Comparison of ENCODE assay signal across 10 cellular contexts in genomic region chr2:205721057-205721767, GRCh38. TPM values are rescaled to one million over a fixed set of nuclear protein-coding genes. Genes with fewer than 3 reads are reported as not detected.
A peak's percentile ranks its signal among the peaks of the same experiment; 100 is the strongest.
DNase-seq lines count a peak whose midpoint lies in the region; ATAC-seq and TF ChIP-seq lines count a peak whose summit lies in the region.
"Had no signal": no experiment of that assay in that cellular context is flagged by ENCODE, and none has a peak within 500 bp of the region (broad histone marks: within the 10 kb centered on the region; RNA-seq: fewer than 3 reads in every experiment).

No MANE protein-coding gene starts in this region.

- no peaks in the 10 kb centered on the region for H3K36me3 ChIP-seq in OCI-LY1 (ENCODE audit: insufficient read depth, low read length)
- peaks cover 0 to 40% of the 10 kb centered on the region in 2 donors for H3K36me3 ChIP-seq in adrenal gland (replicated peaks in 1 of 2)

- TF ChIP-seq POLR2A in adrenal gland (IDR thresholded peaks at IDR 0.05), result no peak

- H2AFZ ChIP-seq in OCI-LY1 (ENCODE audit: low read length), result no peak overlapping the region

- TF ChIP-seq CTCF in GM12874 (IDR thresholded peaks at IDR 0.05; ENCODE audit: insufficient read depth, low read depth, low read length) (peak; percentile 50), OCI-LY1 (IDR thresholded peaks at IDR 0.05; ENCODE audit: low read length) (peak; percentile 70), adrenal gland (IDR thresholded peaks at IDR 0.05) (peak in 2 of 6 experiments; percentile 15 to 21)

- WGBS in adrenal gland, 4 donors, result 85 to 89% (median 88%) methylated on average over 10 to 14 of the region's 14 CpGs

- intact Hi-C loops in adrenal gland (cut with DNase I), result no loop called here

- peak overlapping the region; percentile 39; the same call in 1 of the 2 replicates for H3K4me2 ChIP-seq in OCI-LY1 (ENCODE audit: low read length)

- H3K27ac ChIP-seq in OCI-LY1 (ENCODE audit: low read depth, low read length, poor library complexity, severe bottlenecking) (no peak overlapping the region), adrenal gland (peak overlapping the region in 1 of 5 donors; percentile 12)
- H3K27ac ChIP-seq: body of pancreas had no signal

- H3K9me3 ChIP-seq in OCI-LY1 (ENCODE audit: low read length), result no peaks in the 10 kb centered on the region
- H3K9me3 ChIP-seq in adrenal gland (replicated peaks in 1 of 3), result no peaks in the 10 kb centered on the region
- H3K9me3 ChIP-seq: body of pancreas had no signal

- H3K79me2 ChIP-seq in OCI-LY1 (ENCODE audit: insufficient read depth, low read length), result no peaks in the 10 kb centered on the region

- H3K9ac ChIP-seq in OCI-LY1 (ENCODE audit: low read length), result no peak overlapping the region

- peaks cover 18% of the 10 kb centered on the region for H3K4me1 ChIP-seq in OCI-LY1 (ENCODE audit: insufficient read depth, low read length, severe bottlenecking)
- H3K4me1 ChIP-seq in adrenal gland (replicated peaks in 1 of 2), result peaks cover 0 to 27% of the 10 kb centered on the region in 2 donors
- H3K4me1 ChIP-seq: body of pancreas had no signal

- no peaks in the 10 kb centered on the region for H4K20me1 ChIP-seq in OCI-LY1 (ENCODE audit: insufficient read depth, low read length)

- no peak for ATAC-seq in GM18870 (IDR thresholded peaks at IDR 0.05; ENCODE audit: unreplicated experiment)
- no peak for ATAC-seq in GM18858 (IDR thresholded peaks at IDR 0.05; ENCODE audit: unreplicated experiment)
- ATAC-seq: body of pancreas had no signal

- H3K9me2 ChIP-seq in OCI-LY1 (ENCODE audit: low read depth, low read length), result no peaks in the 10 kb centered on the region

- no peaks in the 10 kb centered on the region for H3F3A ChIP-seq in OCI-LY1 (ENCODE audit: insufficient read depth, low read length)

- DNase-seq in 8988T, result peak; percentile 47
- peak; percentile 63 for DNase-seq in foreskin melanocyte
- DNase-seq in adrenal gland, result no peak
- no peak for DNase-seq in activated CD4-positive, alpha-beta T cell treated with anti-CD3 and anti-CD28 coated beads, Interleukin-2, amount 50 U/mL, for 48 hours
- DNase-seq: body of pancreas, SHP77 had no signal

- no peaks in the 10 kb centered on the region for H3K27me3 ChIP-seq in OCI-LY1 (ENCODE audit: insufficient read depth, low read length)
- no peaks in the 10 kb centered on the region for H3K27me3 ChIP-seq in adrenal gland
- H3K27me3 ChIP-seq: body of pancreas had no signal

- no peak overlapping the region for H3K4me3 ChIP-seq in OCI-LY1 (ENCODE audit: low read depth, low read length, poor library complexity, severe bottlenecking)
- H3K4me3 ChIP-seq in adrenal gland, result no peak overlapping the region
- H3K4me3 ChIP-seq: body of pancreas had no signal

RNA-seq across cellular contexts. Expression of gene NRP2, which starts 38.9 kb away (rescaled TPM):
- 100 to 1,000 TPM in 5 of 8 donors, 10 to 100 TPM in 3; 58.9 to 205 (median 120) TPM for total RNA-seq in adrenal gland
- 10 to 100 TPM; 27.6 to 42.2 (median 32.5) TPM for polyA plus RNA-seq in adrenal gland

Comparison
In these comparisons a context has a peak if more than half of its experiments do, and no peak if none do; other contexts are left out.
1. DNase-seq: peak in 8988T (single experiment) and foreskin melanocyte (single experiment); none in adrenal gland (0 of 7) and activated CD4-positive, alpha-beta T cell treated with anti-CD3 and anti-CD28 coated beads, Interleukin-2, amount 50 U/mL, for 48 hours (0 of 2).